ENCODE assay signal across 18 cellular contexts in genomic region chr2:128444044-128444771, GRCh38.
DNase-seq lines count a peak whose midpoint lies in the region; ATAC-seq and TF ChIP-seq lines count a peak whose summit lies in the region.
"Had no signal": no experiment of that assay in that cellular context is flagged by ENCODE, and none has a peak within 500 bp of the region (broad histone marks: within the 10 kb centered on the region; RNA-seq: fewer than 3 reads in every experiment).

No MANE protein-coding gene starts in this region.

- ATAC-seq in left ventricle myocardium superior (no peak), WTC11 (no peak)
- ATAC-seq: left colon; naive thymus-derived CD8-positive, alpha-beta T cell; stimulated activated memory B cell treated with anti-CD40 and anti-IgM and Interleukin-4, amounts not matched to agents 10 μg/mL and 1 μg/mL and 100 μg/mL, for 72 hours had no signal

- no peak overlapping the region for H2AFZ ChIP-seq in OCI-LY7 (ENCODE audit: low read length)

- no peak for TF ChIP-seq CTCF in right atrium auricular region (IDR thresholded peaks at IDR 0.05)
- TF ChIP-seq CTCF in nephron (IDR thresholded peaks at IDR 0.05; ENCODE audit: unreplicated experiment in 3 of 3), result no peak
- no peak for TF ChIP-seq CTCF in OCI-LY7 (conservative IDR thresholded peaks at IDR 0.05; ENCODE audit: low read length)
- no peak for TF ChIP-seq CTCF in WTC11 (IDR thresholded peaks at IDR 0.05)

- H3K9me3 Mint-ChIP-seq in nephron, result no peaks in the 10 kb centered on the region
- H3K9me3 Mint-ChIP-seq in WTC11, result no peaks in the 10 kb centered on the region
- H3K9me3 Mint-ChIP-seq: activated CD4-positive, alpha-beta T cell treated with anti-CD3 and anti-CD28 coated beads, Interleukin-2, amount 10 ng/mL, durations not matched to agents 7 days and 5 days; activated T-helper 1 cell treated with anti-CD3 and anti-CD28 coated beads, Interleukin-12 subunit alpha, Interleukin-12 subunit beta, Interleukin-2, Interleukin-4 antibody, amounts not matched to agents 30 ng/mL and 10 ng/mL and 1 ng/mL, durations not matched to agents 14 hours and 24 hours and 36 hours; naive thymus-derived CD8-positive, alpha-beta T cell; stimulated activated memory B cell treated with anti-CD40 and anti-IgM and Interleukin-4, amounts not matched to agents 10 μg/mL and 1 μg/mL and 100 μg/mL, for 72 hours; T-helper 2 cell treated with Interferon-gamma antibody and Interleukin-4, amounts not matched to agents 5 μg/mL and 100 μg/mL, for 36 hours had no signal

- H3K36me3 ChIP-seq in right atrium auricular region (no peaks in the 10 kb centered on the region), OCI-LY7 (ENCODE audit: insufficient read depth, low read length) (no peaks in the 10 kb centered on the region)

- H3K9me3 ChIP-seq in right atrium auricular region, result no peaks in the 10 kb centered on the region
- H3K9me3 ChIP-seq in OCI-LY7 (ENCODE audit: low read length), result no peaks in the 10 kb centered on the region

- H3K27ac ChIP-seq in right atrium auricular region, result no peak overlapping the region
- H3K27ac ChIP-seq in OCI-LY7 (ENCODE audit: low read depth, low read length, poor library complexity, severe bottlenecking), result no peak overlapping the region

- no peak overlapping the region for H3K4me3 ChIP-seq in right atrium auricular region
- no peak overlapping the region for H3K4me3 ChIP-seq in OCI-LY7 (ENCODE audit: low read depth, low read length, poor library complexity, severe bottlenecking)

- no peaks in the 10 kb centered on the region for H4K20me1 ChIP-seq in OCI-LY7 (ENCODE audit: insufficient read depth, low read length)

- POLR2A ChIA-PET in OCI-LY7 (lab: Charles Lee) (no interaction called here), WTC11 (lab: Charles Lee) (no interaction called here)

- no peak overlapping the region for H3K4me2 ChIP-seq in OCI-LY7 (ENCODE audit: low read length)

- H3K27me3 Mint-ChIP-seq in nephron (ENCODE audit: low read depth), result peaks cover 8% of the 10 kb centered on the region
- no peaks in the 10 kb centered on the region for H3K27me3 Mint-ChIP-seq in WTC11 (ENCODE audit: low read depth)
- H3K27me3 Mint-ChIP-seq: activated CD4-positive, alpha-beta T cell treated with anti-CD3 and anti-CD28 coated beads, Interleukin-2, amount 10 ng/mL, durations not matched to agents 7 days and 5 days had no signal

- no peaks in the 10 kb centered on the region for H3K79me2 ChIP-seq in OCI-LY7 (ENCODE audit: insufficient read depth, low read depth, low read length)

- H3K27ac Mint-ChIP-seq in nephron (peak overlapping the region in 2 of 3 experiments; percentile 17 to 51), WTC11 (no peak overlapping the region; the same call in 1 of the 2 replicates)
- H3K27ac Mint-ChIP-seq: activated CD4-positive, alpha-beta T cell treated with anti-CD3 and anti-CD28 coated beads, Interleukin-2, amount 10 ng/mL, durations not matched to agents 7 days and 5 days; activated T-helper 1 cell treated with anti-CD3 and anti-CD28 coated beads, Interleukin-12 subunit alpha, Interleukin-12 subunit beta, Interleukin-2, Interleukin-4 antibody, amounts not matched to agents 30 ng/mL and 10 ng/mL and 1 ng/mL, durations not matched to agents 14 hours and 24 hours and 36 hours; stimulated activated memory B cell treated with anti-CD40 and anti-IgM and Interleukin-4, amounts not matched to agents 10 μg/mL and 1 μg/mL and 100 μg/mL, for 72 hours; T-helper 2 cell treated with Interferon-gamma antibody and Interleukin-4, amounts not matched to agents 5 μg/mL and 100 μg/mL, for 36 hours had no signal

- H3K4me1 ChIP-seq in right atrium auricular region (peaks cover 0 to 36% of the 10 kb centered on the region in 2 donors), OCI-LY7 (ENCODE audit: insufficient read depth, low read length, poor library complexity, severe bottlenecking) (no peaks in the 10 kb centered on the region)

- intact Hi-C loops in left ventricle myocardium superior (cut with micrococcal nuclease), result no loop called here
- intact Hi-C loops in OCI-LY7 (cut with micrococcal nuclease; ENCODE audit: unreplicated experiment), result no loop called here

- H3K4me3 Mint-ChIP-seq in nephron (no peak overlapping the region), WTC11 (no peak overlapping the region)
- H3K4me3 Mint-ChIP-seq: activated CD4-positive, alpha-beta T cell treated with anti-CD3 and anti-CD28 coated beads, Interleukin-2, amount 10 ng/mL, durations not matched to agents 7 days and 5 days; activated T-helper 1 cell treated with anti-CD3 and anti-CD28 coated beads, Interleukin-12 subunit alpha, Interleukin-12 subunit beta, Interleukin-2, Interleukin-4 antibody, amounts not matched to agents 30 ng/mL and 10 ng/mL and 1 ng/mL, durations not matched to agents 14 hours and 24 hours and 36 hours; naive thymus-derived CD8-positive, alpha-beta T cell; stimulated activated memory B cell treated with anti-CD40 and anti-IgM and Interleukin-4, amounts not matched to agents 10 μg/mL and 1 μg/mL and 100 μg/mL, for 72 hours; T-helper 2 cell treated with Interferon-gamma antibody and Interleukin-4, amounts not matched to agents 5 μg/mL and 100 μg/mL, for 36 hours had no signal

- CTCF ChIA-PET in OCI-LY7 (lab: Charles Lee; ENCODE audit: unreplicated experiment), result no interaction called here
- CTCF ChIA-PET in WTC11 (lab: Charles Lee), result no interaction called here

- DNase-seq in right atrium auricular region (ENCODE audit: low spot score) (peak; percentile 46), left ventricle myocardium superior (no peak), cerebellar cortex (ENCODE audit: low spot score) (peak; percentile 66), OCI-LY7 (ENCODE audit: low spot score) (no peak), SKM-1 treated with dmso at 0.1 percent for 144 hours (lab: John Stamatoyannopoulos, UW; ENCODE audit: unreplicated experiment) (no peak), NCI-H146 treated with DMSO at 0.1 percent for 48 hours (lab: John Stamatoyannopoulos, UW; ENCODE audit: unreplicated experiment) (no peak), WTC11 (ENCODE audit: low spot score) (no peak)
- DNase-seq: activated CD4-positive, alpha-beta T cell treated with anti-CD3 and anti-CD28 coated beads, Interleukin-2, amount 10 ng/mL, durations not matched to agents 7 days and 5 days; amniotic stem cell; hippocampal formation; left colon; NCI-H1092 treated with DMSO at 0.1 percent for 48 hours; NCI-H510A treated with DMSO at 0.1 percent for 48 hours had no signal

- no TSS peak for BruUV-seq in OCI-LY7 (replicated peaks; lab: Mats Ljungman, UMichigan)

- no peaks in the 10 kb centered on the region for H3K36me3 Mint-ChIP-seq in nephron (ENCODE audit: low read depth)
- no peaks in the 10 kb centered on the region for H3K36me3 Mint-ChIP-seq in WTC11
- H3K36me3 Mint-ChIP-seq: naive thymus-derived CD8-positive, alpha-beta T cell; stimulated activated memory B cell treated with anti-CD40 and anti-IgM and Interleukin-4, amounts not matched to agents 10 μg/mL and 1 μg/mL and 100 μg/mL, for 72 hours had no signal

- H3K4me1 Mint-ChIP-seq in nephron (peaks cover 23% of the 10 kb centered on the region), WTC11 (peaks cover 25% of the 10 kb centered on the region)
- H3K4me1 Mint-ChIP-seq: activated CD4-positive, alpha-beta T cell treated with anti-CD3 and anti-CD28 coated beads, Interleukin-2, amount 10 ng/mL, durations not matched to agents 7 days and 5 days had no signal

- H3K9me2 ChIP-seq in OCI-LY7 (ENCODE audit: insufficient read depth, low read length), result no peaks in the 10 kb centered on the region

- H3K27me3 ChIP-seq in right atrium auricular region, result no peaks in the 10 kb centered on the region

TF ChIP-seq in WTC11, 78 proteins besides CTCF, POLR2A, EP300 and RAD21 (continues in another document):
- no peak for TF ChIP-seq GABPB1 (CRISPR knock-in tag; IDR thresholded peaks at IDR 0.05)
- TF ChIP-seq ELF4 (CRISPR knock-in tag; IDR thresholded peaks at IDR 0.05; ENCODE audit: low read depth), result no peak
- no peak for TF ChIP-seq ATF6 (CRISPR knock-in tag; IDR thresholded peaks at IDR 0.05)
- TF ChIP-seq, protein P1, sequence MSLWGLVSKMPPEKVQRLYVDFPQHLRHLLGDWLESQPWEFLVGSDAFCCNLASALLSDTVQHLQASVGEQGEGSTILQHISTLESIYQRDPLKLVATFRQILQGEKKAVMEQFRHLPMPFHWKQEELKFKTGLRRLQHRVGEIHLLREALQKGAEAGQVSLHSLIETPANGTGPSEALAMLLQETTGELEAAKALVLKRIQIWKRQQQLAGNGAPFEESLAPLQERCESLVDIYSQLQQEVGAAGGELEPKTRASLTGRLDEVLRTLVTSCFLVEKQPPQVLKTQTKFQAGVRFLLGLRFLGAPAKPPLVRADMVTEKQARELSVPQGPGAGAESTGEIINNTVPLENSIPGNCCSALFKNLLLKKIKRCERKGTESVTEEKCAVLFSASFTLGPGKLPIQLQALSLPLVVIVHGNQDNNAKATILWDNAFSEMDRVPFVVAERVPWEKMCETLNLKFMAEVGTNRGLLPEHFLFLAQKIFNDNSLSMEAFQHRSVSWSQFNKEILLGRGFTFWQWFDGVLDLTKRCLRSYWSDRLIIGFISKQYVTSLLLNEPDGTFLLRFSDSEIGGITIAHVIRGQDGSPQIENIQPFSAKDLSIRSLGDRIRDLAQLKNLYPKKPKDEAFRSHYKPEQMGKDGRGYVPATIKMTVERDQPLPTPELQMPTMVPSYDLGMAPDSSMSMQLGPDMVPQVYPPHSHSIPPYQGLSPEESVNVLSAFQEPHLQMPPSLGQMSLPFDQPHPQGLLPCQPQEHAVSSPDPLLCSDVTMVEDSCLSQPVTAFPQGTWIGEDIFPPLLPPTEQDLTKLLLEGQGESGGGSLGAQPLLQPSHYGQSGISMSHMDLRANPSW (CRISPR knock-in tag; conservative IDR thresholded peaks at IDR 0.05; ENCODE audit: low read depth), result no peak
- no peak for TF ChIP-seq ZBTB21 (CRISPR knock-in tag; IDR thresholded peaks at IDR 0.05; ENCODE audit: borderline replicate concordance)

Comparison
In these comparisons a context has a peak if more than half of its experiments do, and no peak if none do; other contexts are left out.
1. DNase-seq: peak in right atrium auricular region (single experiment) and cerebellar cortex (single experiment); none in left ventricle myocardium superior (single experiment), OCI-LY7 (single experiment), SKM-1 treated with dmso at 0.1 percent for 144 hours (single experiment), NCI-H146 treated with DMSO at 0.1 percent for 48 hours (single experiment) and WTC11 (single experiment).